ENCODE assay signal across 12 cellular contexts in genomic region chr12:100959481-100959880, GRCh38.
DNase-seq lines count a peak whose midpoint lies in the region; ATAC-seq and TF ChIP-seq lines count a peak whose summit lies in the region.
"Had no signal": no experiment of that assay in that cellular context is flagged by ENCODE, and none has a peak within 500 bp of the region (broad histone marks: within the 10 kb centered on the region; RNA-seq: fewer than 3 reads in every experiment).

No MANE protein-coding gene starts in this region.

- no peak overlapping the region for H3K4me3 ChIP-seq in epithelial cell of proximal tubule (ENCODE audit: low read depth, low read length)
- H3K4me3 ChIP-seq: skin epidermis had no signal

- ATAC-seq in HG03280 (IDR thresholded peaks at IDR 0.05; ENCODE audit: unreplicated experiment) = no peak
- ATAC-seq: activated CD4-positive, CD25-positive, alpha-beta regulatory T cell treated with anti-CD3 and anti-CD28 coated beads, Interleukin-2, amount 50 U/mL, for 24 hours; effector memory CD8-positive, alpha-beta T cell had no signal

- DNase-seq in GM04504 (ENCODE audit: low read depth) = peak; percentile 20
- peak; percentile 15 for DNase-seq in RPMI7951 (ENCODE audit: low read depth)
- peak; percentile 13 for DNase-seq in epithelial cell of proximal tubule (ENCODE audit: low read depth)
- peak; percentile 34 for DNase-seq in renal cortical epithelial cell (ENCODE audit: low read depth)
- DNase-seq in COLO668 (lab: John Stamatoyannopoulos, UW; ENCODE audit: unreplicated experiment) = no peak
- no peak for DNase-seq in GM13976 (ENCODE audit: low spot score)
- DNase-seq: anterior cingulate cortex; CD8-positive, alpha-beta memory T cell; effector memory CD8-positive, alpha-beta T cell had no signal

- no peak for TF ChIP-seq CTCF in epithelial cell of proximal tubule (conservative IDR thresholded peaks at IDR 0.05; ENCODE audit: low read depth, low read length)
- TF ChIP-seq CTCF in GM13976 (IDR thresholded peaks at IDR 0.05; ENCODE audit: borderline replicate concordance, control extremely low read depth, extremely low read depth, insufficient read depth, missing control alignments) = no peak

- in situ Hi-C loops in GM13976 (cut with MboI; ENCODE audit: low sequenced_read_pairs, unreplicated experiment) = no loop called here

Comparison
In these comparisons a context has a peak if more than half of its experiments do, and no peak if none do; other contexts are left out.
1. DNase-seq: peak in GM04504 (single experiment), RPMI7951 (single experiment), epithelial cell of proximal tubule (single experiment) and renal cortical epithelial cell (single experiment); none in COLO668 (single experiment) and GM13976 (single experiment).